ENCODE assay signal across 26 cellular contexts in genomic region chr5:126681970-126682369, GRCh38.
"Had no signal": no experiment of that assay in that cellular context is flagged by ENCODE, and none has a peak within 500 bp of the region (broad histone marks: within the 10 kb centered on the region; RNA-seq: fewer than 3 reads in every experiment).

No MANE protein-coding gene starts in this region.

- DNase-seq: activated CD4-positive, alpha-beta T cell treated with anti-CD3 and anti-CD28 coated beads for 4 hours; activated CD4-positive, alpha-beta T cell treated with anti-CD3 and anti-CD28 coated beads, Interleukin-2, amount 50 U/mL, for 48 hours; activated CD4-positive, CD25-positive, alpha-beta regulatory T cell; activated CD8-positive, alpha-beta memory T cell treated with anti-CD3 and anti-CD28 coated beads, Interleukin-2, amount 50 U/mL, for 48 hours; activated naive CD4-positive, alpha-beta T cell treated with Interleukin-2 at 50 U/mL for 16 hours; activated naive CD8-positive, alpha-beta T cell treated with anti-CD3 and anti-CD28 coated beads for 36 hours; activated T-cell treated with anti-CD3 and anti-CD28 coated beads, Interleukin-2, amount 50 U/mL, for 48 hours; effector CD4-positive, alpha-beta T cell; hippocampal formation; kidney glomerular epithelial cell; left lung; naive B cell; posterior cingulate gyrus; retina; sigmoid colon; stimulated activated CD4-positive, alpha-beta T cell treated with anti-CD3 and anti-CD28 coated beads, Interleukin-15, amount 100 ng/mL, for 24 hours; stimulated activated naive CD4-positive, alpha-beta T cell; testis had no signal

- H3K9me3 ChIP-seq: left lung, sigmoid colon, testis, vagina had no signal

- H3K36me3 ChIP-seq: left lung, sigmoid colon, vagina had no signal

- H3K27me3 Mint-ChIP-seq: dendritic cell treated with granulocyte-macrophage colony-stimulating factor and Interleukin-4, amounts not matched to agents 40 ng/mL and 50 ng/mL, for 4 days had no signal

- H3K27me3 ChIP-seq: testis, vagina had no signal

- H3K9me3 Mint-ChIP-seq: activated naive CD8-positive, alpha-beta T cell treated with anti-CD3 and anti-CD28 coated beads for 36 hours; dendritic cell treated with granulocyte-macrophage colony-stimulating factor and Interleukin-4, amounts not matched to agents 40 ng/mL and 50 ng/mL, for 4 days; naive B cell; neural crest cell; T-helper 1 cell treated with Interleukin-12 subunit alpha and Interleukin-12 subunit beta and Interleukin-4 antibody, amounts not matched to agents 30 μg/mL and 1 μg/mL, for 36 hours; type B pancreatic cell had no signal

- H3K36me3 Mint-ChIP-seq: activated naive CD8-positive, alpha-beta T cell treated with anti-CD3 and anti-CD28 coated beads for 36 hours; naive B cell; type B pancreatic cell had no signal

- FAIRE-seq: endometrium, frontal cortex had no signal

- H3K4me3 ChIP-seq: left lung, sigmoid colon, smooth muscle cell, testis, vagina had no signal

- H3K4me2 ChIP-seq: smooth muscle cell had no signal

- H3K27ac Mint-ChIP-seq: activated naive CD8-positive, alpha-beta T cell treated with anti-CD3 and anti-CD28 coated beads for 36 hours; dendritic cell treated with granulocyte-macrophage colony-stimulating factor and Interleukin-4, amounts not matched to agents 40 ng/mL and 50 ng/mL, for 4 days; naive B cell; T-helper 1 cell treated with Interleukin-12 subunit alpha and Interleukin-12 subunit beta and Interleukin-4 antibody, amounts not matched to agents 30 μg/mL and 1 μg/mL, for 36 hours; type B pancreatic cell had no signal

- H3K27ac ChIP-seq: left lung, sigmoid colon, testis, vagina had no signal

- ATAC-seq: left lung had no signal

- H3K4me3 Mint-ChIP-seq: activated naive CD8-positive, alpha-beta T cell treated with anti-CD3 and anti-CD28 coated beads for 36 hours; dendritic cell treated with granulocyte-macrophage colony-stimulating factor and Interleukin-4, amounts not matched to agents 40 ng/mL and 50 ng/mL, for 4 days; naive B cell; neural crest cell; T-helper 1 cell treated with Interleukin-12 subunit alpha and Interleukin-12 subunit beta and Interleukin-4 antibody, amounts not matched to agents 30 μg/mL and 1 μg/mL, for 36 hours; type B pancreatic cell had no signal

- H3K4me1 ChIP-seq: left lung, sigmoid colon, testis, vagina had no signal
